11 cellular contexts compared by ENCODE assay signal in genomic region chr17:47199627-47200324, GRCh38. TPM values are rescaled to one million over a fixed set of nuclear protein-coding genes. Genes with fewer than 3 reads are reported as not detected.
A peak's percentile ranks its signal among the peaks of the same experiment; 100 is the strongest.
DNase-seq lines count a peak whose midpoint lies in the region; ATAC-seq and TF ChIP-seq lines count a peak whose summit lies in the region.
"Had no signal": no experiment of that assay in that cellular context is flagged by ENCODE, and none has a peak within 500 bp of the region (broad histone marks: within the 10 kb centered on the region; RNA-seq: fewer than 3 reads in every experiment).

No MANE protein-coding gene starts in this region.

- H3K79me2 ChIP-seq in OCI-LY3 (ENCODE audit: low read length) = no peaks in the 10 kb centered on the region

- no peak for DNase-seq in CD14-positive monocyte (ENCODE audit: low spot score)
- DNase-seq in globus pallidus (ENCODE audit: low spot score) = peak; percentile 31
- DNase-seq in nucleus accumbens (lab: John Stamatoyannopoulos, UW) = no peak
- DNase-seq: COR-L47, NCI-H2171 treated with DMSO at 0.1 percent for 48 hours had no signal

- H3K4me1 Mint-ChIP-seq in CD14-positive monocyte = peaks cover 27% of the 10 kb centered on the region

- peak; percentile 46 for ATAC-seq in GM18867 (IDR thresholded peaks at IDR 0.05; ENCODE audit: unreplicated experiment)
- ATAC-seq in GM21381 (IDR thresholded peaks at IDR 0.05; ENCODE audit: unreplicated experiment) = no peak
- no peak for ATAC-seq in gastroesophageal sphincter
- no peak for ATAC-seq in HG03354 (IDR thresholded peaks at IDR 0.05; ENCODE audit: poor library complexity, severe bottlenecking, unreplicated experiment)

- H4K20me1 ChIP-seq in OCI-LY3 (ENCODE audit: insufficient read depth, low read length) = no peaks in the 10 kb centered on the region

- TF ChIP-seq CTCF in CD14-positive monocyte (IDR thresholded peaks at IDR 0.05) (no peak), OCI-LY3 (IDR thresholded peaks at IDR 0.05; ENCODE audit: low read depth, low read length) (no peak), gastroesophageal sphincter (IDR thresholded peaks at IDR 0.05) (no peak)

- H3K4me1 ChIP-seq in OCI-LY3 (ENCODE audit: low read length) (peaks cover 29% of the 10 kb centered on the region), gastroesophageal sphincter (peaks cover 0 to 12% (median 6%) of the 10 kb centered on the region in 3 donors)

- no peak for TF ChIP-seq POLR2A in gastroesophageal sphincter (IDR thresholded peaks at IDR 0.05)

- TF ChIP-seq EP300 in gastroesophageal sphincter (IDR thresholded peaks at IDR 0.05) = no peak

- H3K27me3 ChIP-seq in OCI-LY3 (ENCODE audit: low read depth, low read length) = no peaks in the 10 kb centered on the region
- H3K27me3 ChIP-seq in gastroesophageal sphincter = no peaks in the 10 kb centered on the region
- H3K27me3 ChIP-seq: SJSA1 had no signal

- peak overlapping the region; percentile 25 for H3K4me3 ChIP-seq in OCI-LY3 (ENCODE audit: low read length)
- H3K4me3 ChIP-seq in gastroesophageal sphincter = no peak overlapping the region
- H3K4me3 ChIP-seq: SJSA1 had no signal

- H3K9ac ChIP-seq in OCI-LY3 (ENCODE audit: low read length) = peak overlapping the region; percentile 46

- H3K27me3 Mint-ChIP-seq in CD14-positive monocyte (ENCODE audit: low read depth in 3 of 3) = peaks cover 4 to 7% (median 6%) of the 10 kb centered on the region in 3 donors

- intact Hi-C loops in CD14-positive monocyte (cut with micrococcal nuclease) = no loop called here

- H3K9me3 Mint-ChIP-seq in CD14-positive monocyte = peaks cover 0 to 2% (median 0%) of the 10 kb centered on the region in 7 donors

- H3K9me3 ChIP-seq in OCI-LY3 (ENCODE audit: insufficient read depth, low read length) (no peaks in the 10 kb centered on the region), gastroesophageal sphincter (no peaks in the 10 kb centered on the region)
- H3K9me3 ChIP-seq: SJSA1 had no signal

- H3K27ac ChIP-seq in OCI-LY3 (ENCODE audit: low read length) (peak overlapping the region; percentile 72), gastroesophageal sphincter (no peak overlapping the region)
- H3K27ac ChIP-seq: SJSA1 had no signal

- H3K36me3 Mint-ChIP-seq in CD14-positive monocyte = no peaks in the 10 kb centered on the region

- 94% methylated on average over 4 of the region's 8 CpGs; no CpG with 5 or more reads in 1 of the 2 donors for WGBS in gastroesophageal sphincter (ENCODE audit: low coverage in 1 of 2), 2 donors

- H3K36me3 ChIP-seq in OCI-LY3 (replicated peaks; ENCODE audit: low read depth, low read length) (no peaks in the 10 kb centered on the region), gastroesophageal sphincter (no peaks in the 10 kb centered on the region)
- H3K36me3 ChIP-seq: SJSA1 had no signal

- H3K27ac Mint-ChIP-seq in CD14-positive monocyte = peak overlapping the region; percentile 88 to 99 (median 97)

- H3K4me2 ChIP-seq in OCI-LY3 (ENCODE audit: low read length) = peak overlapping the region; percentile 64

- H3K4me3 Mint-ChIP-seq in CD14-positive monocyte = peak overlapping the region; percentile 76 to 87

- peak overlapping the region; percentile 78 for H2AFZ ChIP-seq in OCI-LY3 (ENCODE audit: low read depth, low read length)

RNA-seq across cellular contexts. Expression of gene MYL4, which starts 9.4 kb away (rescaled TPM):
- polyA plus RNA-seq in CD14-positive monocyte = not detected
- 1 to 10 TPM in 1 of 4 donors, not detected in 3; 4.8 TPM for total RNA-seq in gastroesophageal sphincter

RNA-seq across cellular contexts. Expression of gene CDC27, which starts 10.7 kb away (rescaled TPM):
- polyA plus RNA-seq in CD14-positive monocyte = 10 to 100 TPM; 33.0 to 52.0 TPM
- total RNA-seq in gastroesophageal sphincter = 10 to 100 TPM; 40.4 to 71.4 (median 56.0) TPM

RNA-seq across cellular contexts. Expression of gene ITGB3, which starts 53.9 kb away (rescaled TPM):
- polyA plus RNA-seq in CD14-positive monocyte = 1 to 10 TPM; 1.3 to 1.6 TPM
- 10 to 100 TPM; 22.1 to 58.7 (median 53.8) TPM for total RNA-seq in gastroesophageal sphincter
